20 cellular contexts compared by ENCODE assay signal in genomic region chr20:49570828-49571552, GRCh38. TPM values are rescaled to one million over a fixed set of nuclear protein-coding genes. Genes with fewer than 3 reads are reported as not detected.
A peak's percentile ranks its signal among the peaks of the same experiment; 100 is the strongest.
DNase-seq lines count a peak whose midpoint lies in the region; ATAC-seq and TF ChIP-seq lines count a peak whose summit lies in the region.
"Had no signal": no experiment of that assay in that cellular context is flagged by ENCODE, and none has a peak within 500 bp of the region (broad histone marks: within the 10 kb centered on the region; RNA-seq: fewer than 3 reads in every experiment).

No MANE protein-coding gene starts in this region.

- H3K4me1 ChIP-seq in mesendoderm (ENCODE audit: control insufficient read depth, low read depth, low read length) = peaks cover 12% of the 10 kb centered on the region
- H3K4me1 ChIP-seq in aorta (ENCODE audit: control insufficient read depth in 1 of 2, insufficient read depth in 2 of 2, low read length in 2 of 2) = peaks cover 0 to 2% of the 10 kb centered on the region in 2 donors
- H3K4me1 ChIP-seq in BE2C = no peaks in the 10 kb centered on the region

- peaks cover 2% of the 10 kb centered on the region for H3K79me1 ChIP-seq in mesendoderm (ENCODE audit: low read length)

- peaks cover 7% of the 10 kb centered on the region for H3K79me2 ChIP-seq in mesendoderm (ENCODE audit: control insufficient read depth, insufficient read depth, low read length)

- no peak overlapping the region for H3K56ac ChIP-seq in mesendoderm (ENCODE audit: low read length)

- peak; percentile 14 for DNase-seq in cardiac septum (ENCODE audit: low spot score)
- no peak for DNase-seq in Right ventricle myocardium inferior (ENCODE audit: missing footprints)
- DNase-seq in cardiac fibroblast (ENCODE audit: low read depth in 2 of 2) = peak; percentile 46 to 62
- no peak for DNase-seq in mesendoderm
- DNase-seq in aorta = no peak
- no peak for DNase-seq in NCI-H128 (lab: John Stamatoyannopoulos, UW; ENCODE audit: unreplicated experiment)
- no peak for DNase-seq in BE2C
- DNase-seq: activated CD4-positive, CD25-positive, alpha-beta regulatory T cell treated with anti-CD3 and anti-CD28 coated beads, Interleukin-2, amount 50 U/mL, for 72 hours; CD8-positive, alpha-beta T cell; HCEC 1CT; NCI-H1092; NCI-H2171 treated with DMSO at 0.1 percent for 48 hours; SHP77; stimulated activated CD4-positive, alpha-beta T cell treated with anti-CD3 and anti-CD28 coated beads, Interleukin-2, amount 100 ng/mL, for 48 hours; T-helper 17 cell had no signal

- peak overlapping the region; percentile 29 for H2BK120ac ChIP-seq in mesendoderm (ENCODE audit: low read depth, low read length)

- H2BK15ac ChIP-seq in mesendoderm (replicated peaks; ENCODE audit: low read depth) = no peak overlapping the region

- H3K18ac ChIP-seq in mesendoderm (ENCODE audit: low read length) = no peak overlapping the region

- H2BK5ac ChIP-seq in mesendoderm (ENCODE audit: low read length) = no peak overlapping the region

- H3K4me2 ChIP-seq in mesendoderm (ENCODE audit: low read length) = no peak overlapping the region

- ATAC-seq in Right ventricle myocardium inferior (no peak), aorta (ENCODE audit: low FRiP score) (no peak), HG03045 (IDR thresholded peaks at IDR 0.05; ENCODE audit: unreplicated experiment) (no peak)
- ATAC-seq: activated naive CD4-positive, alpha-beta T cell treated with anti-CD3 and anti-CD28 coated beads, Interleukin-2, amount 50 U/mL, for 72 hours; CD8-positive, alpha-beta T cell; right lobe of liver; T-helper 17 cell had no signal

- no peak overlapping the region for H3K4ac ChIP-seq in mesendoderm (ENCODE audit: low read depth, low read length)

- no peaks in the 10 kb centered on the region for H3K36me3 ChIP-seq in mesendoderm (ENCODE audit: control insufficient read depth, insufficient read depth, low read length)
- H3K36me3 ChIP-seq in aorta (ENCODE audit: control insufficient read depth in 1 of 2, insufficient read depth in 2 of 2, low read length in 1 of 2) = no peaks in the 10 kb centered on the region
- no peaks in the 10 kb centered on the region for H3K36me3 ChIP-seq in BE2C
- H3K36me3 ChIP-seq: right lobe of liver, tibial nerve had no signal

- no peak overlapping the region for H4K5ac ChIP-seq in mesendoderm (ENCODE audit: low read length)

- no peak overlapping the region for H3K4me3 ChIP-seq in cardiac fibroblast (replicated peaks in 1 of 2; ENCODE audit: low read depth in 2 of 2, low read length in 2 of 2)
- H3K4me3 ChIP-seq in mesendoderm (ENCODE audit: low read length) = no peak overlapping the region
- H3K4me3 ChIP-seq in aorta (ENCODE audit: low read length in 2 of 2) = no peak overlapping the region
- H3K4me3 ChIP-seq in BE2C (ENCODE audit: low read depth, low read length) = no peak overlapping the region
- H3K4me3 ChIP-seq: right lobe of liver, tibial nerve had no signal

- H2AK5ac ChIP-seq in mesendoderm (ENCODE audit: low read length) = no peak overlapping the region

- H3K27me3 ChIP-seq in mesendoderm (ENCODE audit: insufficient read depth, low read length, poor library complexity) (no peaks in the 10 kb centered on the region), aorta (ENCODE audit: control insufficient read depth in 1 of 2, insufficient read depth in 2 of 2, low read length in 1 of 2) (no peaks in the 10 kb centered on the region), BE2C (peaks cover 20% of the 10 kb centered on the region)
- H3K27me3 ChIP-seq: right lobe of liver had no signal

- intact Hi-C loops in cardiac septum (cut with DNase I) (no loop called here), Right ventricle myocardium inferior (cut with DNase I) (no loop called here), aorta (cut with DNase I) (no loop called here)

- H3K9me3 ChIP-seq in aorta (ENCODE audit: control insufficient read depth, low read length) = no peaks in the 10 kb centered on the region
- no peaks in the 10 kb centered on the region for H3K9me3 ChIP-seq in BE2C
- H3K9me3 ChIP-seq: right lobe of liver, tibial nerve had no signal

- no peak for TF ChIP-seq CTCF in cardiac fibroblast (IDR thresholded peaks at IDR 0.05; ENCODE audit: low read depth, low read length)
- TF ChIP-seq CTCF in BE2C (IDR thresholded peaks at IDR 0.05; ENCODE audit: low read depth, low read length) = no peak

- H3K23ac ChIP-seq in mesendoderm (ENCODE audit: low read length) = no peak overlapping the region

- H3K27ac ChIP-seq in mesendoderm (ENCODE audit: low read depth, low read length) (no peak overlapping the region), aorta (ENCODE audit: low read depth in 1 of 2, low read length in 2 of 2) (peak overlapping the region; percentile 53 to 93)
- H3K27ac ChIP-seq: right lobe of liver had no signal

- no peak overlapping the region for H3K9ac ChIP-seq in mesendoderm (ENCODE audit: low read length)

- no peak overlapping the region for H4K8ac ChIP-seq in mesendoderm (ENCODE audit: low read depth, low read length)

- WGBS in mesendoderm (ENCODE audit: extremely low coverage, insufficient coverage, low lambda C conversion rate) = no CpG with 5 or more reads among the region's 11 CpGs
- WGBS in aorta, 2 donors = 41 to 44% methylated on average over 11 of the region's 11 CpGs

RNA-seq across cellular contexts. Expression of gene PTGIS, which starts 3.1 kb away (rescaled TPM):
- 37.6 TPM for total RNA-seq in cardiac septum
- total RNA-seq in Right ventricle myocardium inferior = 24.2 TPM
- 13.1 TPM for polyA plus RNA-seq in mesendoderm (2013, experiment 1 of 2)
- polyA plus RNA-seq in mesendoderm (2013, experiment 2 of 2) = 13.0 TPM
- 100 to 1,000 TPM; 351 to 637 TPM for total RNA-seq in aorta
- polyA plus RNA-seq in aorta = 100 to 1,000 TPM in 1 of 2 donors, 10 to 100 TPM in 1; 53.6 to 115 TPM
- polyA plus RNA-seq in BE2C (2012; ENCODE audit: insufficient read depth, insufficient read length, low read depth) = not detected
- total RNA-seq: A673; CD8-positive, alpha-beta T cell; T-helper 17 cell had no signal

Comparison
In these comparisons a context has a peak if more than half of its experiments do, and no peak if none do; other contexts are left out.
1. DNase-seq: peak in cardiac septum (single experiment) and cardiac fibroblast (2 of 2); none in Right ventricle myocardium inferior (single experiment), mesendoderm (single experiment), aorta (0 of 2), NCI-H128 (single experiment) and BE2C (single experiment).